13 cellular contexts compared by ENCODE assay signal in genomic region chr16:17395849-17396480, GRCh38.
DNase-seq lines count a peak whose midpoint lies in the region; ATAC-seq, FAIRE-seq and TF ChIP-seq lines count a peak whose summit lies in the region.
"Had no signal": no experiment of that assay in that cellular context is flagged by ENCODE, and none has a peak within 500 bp of the region (broad histone marks: within the 10 kb centered on the region; RNA-seq: fewer than 3 reads in every experiment).

No MANE protein-coding gene starts in this region.

- H3K4me3 ChIP-seq in right cardiac atrium (ENCODE audit: low read length) (no peak overlapping the region), stomach (no peak overlapping the region)
- H3K4me3 ChIP-seq: neural progenitor cell had no signal

- 30% methylated on average over 9 of the region's 9 CpGs for WGBS in right cardiac atrium
- 19 to 35% (median 29%) methylated on average over 7 to 9 of the region's 9 CpGs for WGBS in stomach, 5 donors

- TF ChIP-seq POLR2A in stomach (IDR thresholded peaks at IDR 0.05), result no peak

- H3K36me3 Mint-ChIP-seq in central memory CD8-positive, alpha-beta T cell (ENCODE audit: insufficient read depth), result peaks cover 3% of the 10 kb centered on the region

- no peaks in the 10 kb centered on the region for H3K9me3 Mint-ChIP-seq in central memory CD8-positive, alpha-beta T cell
- H3K9me3 Mint-ChIP-seq: neural progenitor cell had no signal

- H3K27ac Mint-ChIP-seq in central memory CD8-positive, alpha-beta T cell (ENCODE audit: low read depth), result peak overlapping the region; percentile 91
- H3K27ac Mint-ChIP-seq: neural progenitor cell had no signal

- no peaks in the 10 kb centered on the region for H3K36me3 ChIP-seq in stomach
- H3K36me3 ChIP-seq: neural progenitor cell had no signal

- peak; percentile 35 for DNase-seq in DMS 273 (lab: John Stamatoyannopoulos, UW; ENCODE audit: unreplicated experiment)
- no peak for DNase-seq in DMS 273 treated with DMSO at 0.1 percent for 48 hours (lab: John Stamatoyannopoulos, UW)
- no peak for DNase-seq in central memory CD8-positive, alpha-beta T cell (ENCODE audit: low spot score in 2 of 2)
- DNase-seq in right cardiac atrium, result peak; percentile 26 to 76 (median 57)
- DNase-seq in stomach, result peak; percentile 49
- DNase-seq in T-helper 1 cell, result no peak
- no peak for DNase-seq in D721Med (ENCODE audit: insufficient read length, low spot score)
- DNase-seq: activated CD8-positive, alpha-beta memory T cell treated with anti-CD3 and anti-CD28 coated beads, Interleukin-2, amount 50 U/mL, for 48 hours; amniotic stem cell; stimulated activated naive CD8-positive, alpha-beta T cell treated with anti-CD3 and anti-CD28 coated beads, Interleukin-15, Interleukin-2, amounts not matched to agents 100 U/mL and 50 U/mL, for 24 hours had no signal

- peaks cover 58% of the 10 kb centered on the region for H3K4me1 Mint-ChIP-seq in central memory CD8-positive, alpha-beta T cell

- no peak overlapping the region for H3K4me3 Mint-ChIP-seq in central memory CD8-positive, alpha-beta T cell
- H3K4me3 Mint-ChIP-seq: neural progenitor cell had no signal

- ATAC-seq in central memory CD8-positive, alpha-beta T cell (replicated peaks; ENCODE audit: extremely low read depth, poor library complexity, severe bottlenecking), result no peak
- peak; percentile 30 to 62 for ATAC-seq in right cardiac atrium
- no peak for ATAC-seq in HG03025 (IDR thresholded peaks at IDR 0.05; ENCODE audit: low FRiP score, unreplicated experiment)
- ATAC-seq: stimulated activated naive CD8-positive, alpha-beta T cell treated with anti-CD3 and anti-CD28 coated beads, Interleukin-15, Interleukin-2, amounts not matched to agents 100 U/mL and 50 U/mL, for 24 hours had no signal

- H3K4me1 ChIP-seq in right cardiac atrium (ENCODE audit: control insufficient read depth, insufficient read depth, low read length), result peaks cover 16% of the 10 kb centered on the region
- H3K4me1 ChIP-seq in stomach, result peaks cover 23 to 62% (median 42%) of the 10 kb centered on the region in 4 donors

- H3K9me3 ChIP-seq in right cardiac atrium (ENCODE audit: control insufficient read depth, low read length) (no peaks in the 10 kb centered on the region), stomach (no peaks in the 10 kb centered on the region)

- no peaks in the 10 kb centered on the region for H3K27me3 Mint-ChIP-seq in central memory CD8-positive, alpha-beta T cell

- H3K27me3 ChIP-seq in right cardiac atrium (ENCODE audit: control insufficient read depth, insufficient read depth) (no peaks in the 10 kb centered on the region), stomach (no peaks in the 10 kb centered on the region)
- H3K27me3 ChIP-seq: neural progenitor cell had no signal

- TF ChIP-seq CTCF in stomach (IDR thresholded peaks at IDR 0.05), result no peak
- no peak for TF ChIP-seq CTCF in D721Med (IDR thresholded peaks at IDR 0.05; ENCODE audit: insufficient read depth, missing control alignments)

- no peak for TF ChIP-seq EP300 in stomach (IDR thresholded peaks at IDR 0.05)

- FAIRE-seq in D721Med (lab: Jason Lieb, UNC), result no peak

- H3K27ac ChIP-seq in right cardiac atrium (ENCODE audit: low read length) (peak overlapping the region; percentile 77), stomach (peak overlapping the region; percentile 71 to 85 (median 73))
- H3K27ac ChIP-seq: 22Rv1, neural progenitor cell had no signal

- intact Hi-C loops in right cardiac atrium (cut with DNase I) (no loop called here), stomach (cut with DNase I; ENCODE audit: low total_unique reads) (no loop called here)

Comparison
In these comparisons a context has a peak if more than half of its experiments do, and no peak if none do; other contexts are left out.
1. DNase-seq: peak in DMS 273 (single experiment), right cardiac atrium (3 of 3) and stomach (single experiment); none in DMS 273 treated with DMSO at 0.1 percent for 48 hours (single experiment), central memory CD8-positive, alpha-beta T cell (0 of 2), T-helper 1 cell (0 of 5) and D721Med (single experiment).
2. ATAC-seq: peak in right cardiac atrium (2 of 2); none in central memory CD8-positive, alpha-beta T cell (single experiment) and HG03025 (single experiment).